In genomic region chr12:28215021-28215420, GRCh38 we compare ENCODE assay signal across 8 cellular contexts.
"Had no signal": no experiment of that assay in that cellular context is flagged by ENCODE, and none has a peak within 500 bp of the region (broad histone marks: within the 10 kb centered on the region; RNA-seq: fewer than 3 reads in every experiment).

No MANE protein-coding gene starts in this region.

- H3K4me3 ChIP-seq: GM12878 had no signal

- ATAC-seq: GM12878 had no signal

- FAIRE-seq: G401.6, GM12891, GM12892, GM18507, GM19239 had no signal

- DNase-seq: GDM1, GF-D8 had no signal
